Comparison of ENCODE assay signal across 21 cellular contexts in genomic region chr1:112923956-112924349, GRCh38.
"Had no signal": no experiment of that assay in that cellular context is flagged by ENCODE, and none has a peak within 500 bp of the region (broad histone marks: within the 10 kb centered on the region; RNA-seq: fewer than 3 reads in every experiment).

No MANE protein-coding gene starts in this region.

- H3K9me3 Mint-ChIP-seq: activated CD4-positive, alpha-beta T cell treated with anti-CD3 and anti-CD28 coated beads, Interleukin-2, amount 10 ng/mL, durations not matched to agents 7 days and 5 days; activated naive CD8-positive, alpha-beta T cell treated with anti-CD3 and anti-CD28 coated beads for 36 hours; activated T-cell treated with anti-CD3 and anti-CD28 coated beads, Interleukin-2, amount 50 U/mL, for 72 hours; brain; central memory CD8-positive, alpha-beta T cell; memory B cell; naive thymus-derived CD4-positive, alpha-beta T cell had no signal

- H3K4me3 ChIP-seq: coronary artery, esophagus squamous epithelium, left lung, mucosa of descending colon, ovary, sigmoid colon, spleen, tibial artery, vagina had no signal

- DNase-seq: activated CD4-positive, alpha-beta T cell treated with anti-CD3 and anti-CD28 coated beads, Interleukin-2, amount 10 ng/mL, durations not matched to agents 7 days and 5 days; activated CD8-positive, alpha-beta memory T cell treated with anti-CD3 and anti-CD28 coated beads, Interleukin-2, amount 50 U/mL, for 48 hours; activated gamma-delta T cell; activated naive CD8-positive, alpha-beta T cell treated with anti-CD3 and anti-CD28 coated beads for 36 hours; activated T-cell treated with anti-CD3 and anti-CD28 coated beads, Interleukin-2, amount 50 U/mL, for 72 hours; effector CD4-positive, alpha-beta T cell; esophagus squamous epithelium; hippocampal formation; kidney; left lung; mucosa of descending colon; naive thymus-derived CD4-positive, alpha-beta T cell; ovary; sigmoid colon; spleen; tibial artery had no signal

- H3K27ac ChIP-seq: coronary artery, esophagus squamous epithelium, left lung, ovary, sigmoid colon, spleen, tibial artery, vagina had no signal

- H3K27me3 ChIP-seq: esophagus squamous epithelium, left lung, ovary, sigmoid colon, spleen, tibial artery, vagina had no signal

- ATAC-seq: activated T-cell treated with anti-CD3 and anti-CD28 coated beads, Interleukin-2, amount 50 U/mL, for 72 hours; left lung; mucosa of descending colon; naive thymus-derived CD4-positive, alpha-beta T cell had no signal

- H3K4me3 Mint-ChIP-seq: activated CD4-positive, alpha-beta T cell treated with anti-CD3 and anti-CD28 coated beads, Interleukin-2, amount 10 ng/mL, durations not matched to agents 7 days and 5 days; activated naive CD8-positive, alpha-beta T cell treated with anti-CD3 and anti-CD28 coated beads for 36 hours; activated T-cell treated with anti-CD3 and anti-CD28 coated beads, Interleukin-2, amount 50 U/mL, for 72 hours; brain; central memory CD8-positive, alpha-beta T cell; memory B cell; naive thymus-derived CD4-positive, alpha-beta T cell had no signal

- H3K4me1 ChIP-seq: left lung, spleen, vagina had no signal

- H3K4me1 Mint-ChIP-seq: activated CD4-positive, alpha-beta T cell treated with anti-CD3 and anti-CD28 coated beads, Interleukin-2, amount 10 ng/mL, durations not matched to agents 7 days and 5 days; activated naive CD8-positive, alpha-beta T cell treated with anti-CD3 and anti-CD28 coated beads for 36 hours; central memory CD8-positive, alpha-beta T cell; memory B cell had no signal

- H3K27me3 Mint-ChIP-seq: activated CD4-positive, alpha-beta T cell treated with anti-CD3 and anti-CD28 coated beads, Interleukin-2, amount 10 ng/mL, durations not matched to agents 7 days and 5 days; activated naive CD8-positive, alpha-beta T cell treated with anti-CD3 and anti-CD28 coated beads for 36 hours; brain; central memory CD8-positive, alpha-beta T cell; memory B cell; naive thymus-derived CD4-positive, alpha-beta T cell had no signal

- H3K9me3 ChIP-seq: esophagus squamous epithelium, left lung, mucosa of descending colon, ovary, sigmoid colon, spleen, tibial artery, vagina had no signal

- H3K27ac Mint-ChIP-seq: activated CD4-positive, alpha-beta T cell treated with anti-CD3 and anti-CD28 coated beads, Interleukin-2, amount 10 ng/mL, durations not matched to agents 7 days and 5 days; activated naive CD8-positive, alpha-beta T cell treated with anti-CD3 and anti-CD28 coated beads for 36 hours; memory B cell; naive thymus-derived CD4-positive, alpha-beta T cell had no signal

- H3K36me3 ChIP-seq: left lung, ovary, vagina had no signal
